Comparison of ENCODE assay signal across 19 cellular contexts in genomic region chr12:50297996-50298395, GRCh38. TPM values are rescaled to one million over a fixed set of nuclear protein-coding genes. Genes with fewer than 3 reads are reported as not detected.
A peak's percentile ranks its signal among the peaks of the same experiment; 100 is the strongest.
DNase-seq lines count a peak whose midpoint lies in the region; ATAC-seq and TF ChIP-seq lines count a peak whose summit lies in the region.
"Had no signal": no experiment of that assay in that cellular context is flagged by ENCODE, and none has a peak within 500 bp of the region (broad histone marks: within the 10 kb centered on the region; RNA-seq: fewer than 3 reads in every experiment).

No MANE protein-coding gene starts in this region.

- no peak for TF ChIP-seq EP300 in upper lobe of left lung (IDR thresholded peaks at IDR 0.05)

- peak; percentile 67 for DNase-seq in NCI-H82 (lab: John Stamatoyannopoulos, UW)
- DNase-seq in NCI-H82 treated with DMSO at 0.1 percent for 48 hours (lab: John Stamatoyannopoulos, UW; ENCODE audit: unreplicated experiment), result no peak
- peak; percentile 59 for DNase-seq in WERI-Rb-1
- DNase-seq in lower leg skin (ENCODE audit: low spot score in 2 of 2), result peak; percentile 2 to 10
- DNase-seq in upper lobe of left lung, result no peak
- DNase-seq in GOT3 (lab: John Stamatoyannopoulos, UW), result no peak
- DNase-seq: 8988T; activated CD4-positive, alpha-beta T cell treated with anti-CD3 and anti-CD28 coated beads for 4 hours; activated CD8-positive, alpha-beta memory T cell treated with anti-CD3 and anti-CD28 coated beads, Interleukin-2, amount 10 ng/mL, durations not matched to agents 7 days and 5 days; brain microvascular endothelial cell; cortex of kidney; left ventricle myocardium superior; NCI-H1417 treated with DMSO at 0.1 percent for 48 hours; NCI-H345; stimulated activated naive CD4-positive, alpha-beta T cell treated with Interleukin-2 at 50 U/mL for 16 hours had no signal

- H3K4me1 ChIP-seq in upper lobe of left lung, result peaks cover 10 to 20% (median 17%) of the 10 kb centered on the region in 4 donors

- 32 to 48% methylated on average over 1 of the region's 1 CpG for WGBS in lower leg skin, 2 donors
- 48 to 50% methylated on average over 1 of the region's 1 CpG for WGBS in upper lobe of left lung, 2 donors

- no peaks in the 10 kb centered on the region for H3K36me3 ChIP-seq in WERI-Rb-1
- peaks cover 0 to 2% (median 0%) of the 10 kb centered on the region in 4 donors for H3K36me3 ChIP-seq in upper lobe of left lung
- H3K36me3 ChIP-seq: brain microvascular endothelial cell had no signal

- no peaks in the 10 kb centered on the region for H3K27me3 ChIP-seq in WERI-Rb-1 (ENCODE audit: insufficient read depth, low read depth, severe bottlenecking)
- no peaks in the 10 kb centered on the region for H3K27me3 ChIP-seq in upper lobe of left lung
- H3K27me3 ChIP-seq: brain microvascular endothelial cell, tibial nerve had no signal

- H3K9me3 ChIP-seq in WERI-Rb-1 (ENCODE audit: severe bottlenecking) (no peaks in the 10 kb centered on the region), upper lobe of left lung (no peaks in the 10 kb centered on the region)
- H3K9me3 ChIP-seq: tibial nerve had no signal

- H3K4me3 ChIP-seq in WERI-Rb-1 (ENCODE audit: low read depth, low read length) (no peak overlapping the region), lower leg skin (ENCODE audit: low read depth, poor library complexity, severe bottlenecking) (no peak overlapping the region), upper lobe of left lung (no peak overlapping the region)
- H3K4me3 ChIP-seq: tibial nerve had no signal

- H3K27ac ChIP-seq in WERI-Rb-1 (no peak overlapping the region), upper lobe of left lung (peak overlapping the region in 3 of 4 donors; percentile 15 to 65 (median 30))
- H3K27ac ChIP-seq: brain microvascular endothelial cell, tibial nerve had no signal

- intact Hi-C loops in lower leg skin (cut with DNase I; ENCODE audit: low total_unique reads), result no loop called here

- TF ChIP-seq CTCF in WERI-Rb-1 (IDR thresholded peaks at IDR 0.05; ENCODE audit: low read depth, low read length), result no peak
- no peak for TF ChIP-seq CTCF in lower leg skin (IDR thresholded peaks at IDR 0.05)
- TF ChIP-seq CTCF in upper lobe of left lung (IDR thresholded peaks at IDR 0.05), result no peak

- TF ChIP-seq POLR2A in lower leg skin (IDR thresholded peaks at IDR 0.05), result no peak
- no peak for TF ChIP-seq POLR2A in upper lobe of left lung (IDR thresholded peaks at IDR 0.05)

- ATAC-seq in upper lobe of left lung (ENCODE audit: low FRiP score in 2 of 2) (no peak), HG02981 (IDR thresholded peaks at IDR 0.05; ENCODE audit: unreplicated experiment) (no peak), GM19023 (IDR thresholded peaks at IDR 0.05; ENCODE audit: unreplicated experiment) (no peak)
- ATAC-seq: activated CD8-positive, alpha-beta memory T cell treated with anti-CD3 and anti-CD28 coated beads, Interleukin-2, amount 10 ng/mL, durations not matched to agents 7 days and 5 days; left ventricle myocardium superior; sciatic nerve had no signal

RNA-seq across cellular contexts. Expression of gene LIMA1, which starts 14.7 kb away (rescaled TPM):
- total RNA-seq in lower leg skin (10 to 100 TPM; 47.2 to 62.1 (median 54.5) TPM), upper lobe of left lung (100 to 1,000 TPM in 1 of 6 donors, 10 to 100 TPM in 5; 55.2 to 126 (median 68.8) TPM)

Comparison
In these comparisons a context has a peak if more than half of its experiments do, and no peak if none do; other contexts are left out.
1. DNase-seq: peak in NCI-H82 (single experiment), WERI-Rb-1 (single experiment) and lower leg skin (2 of 2); none in NCI-H82 treated with DMSO at 0.1 percent for 48 hours (single experiment), upper lobe of left lung (0 of 2) and GOT3 (single experiment).